14 cellular contexts compared by ENCODE assay signal in genomic region chr20:42260216-42260615, GRCh38.
A peak's percentile ranks its signal among the peaks of the same experiment; 100 is the strongest.
DNase-seq lines count a peak whose midpoint lies in the region; ATAC-seq and TF ChIP-seq lines count a peak whose summit lies in the region.
"Had no signal": no experiment of that assay in that cellular context is flagged by ENCODE, and none has a peak within 500 bp of the region (broad histone marks: within the 10 kb centered on the region; RNA-seq: fewer than 3 reads in every experiment).

No MANE protein-coding gene starts in this region.

- no peak overlapping the region for H3K4me3 ChIP-seq in endodermal cell (ENCODE audit: low read length)

- H3K27me3 ChIP-seq in endodermal cell (ENCODE audit: control insufficient read depth, insufficient read depth, low read length, poor library complexity, severe bottlenecking) = no peaks in the 10 kb centered on the region

- DNase-seq in HT1080 (ENCODE audit: low read depth) (peak; percentile 6), NCI-H82 treated with DMSO at 0.1 percent for 48 hours (lab: John Stamatoyannopoulos, UW; ENCODE audit: unreplicated experiment) (peak; percentile 95), endodermal cell (peak; percentile 28), CD14-positive monocyte (ENCODE audit: low spot score) (no peak), mesothelial cell of epicardium (ENCODE audit: low spot score in 2 of 2, unreplicated experiment in 2 of 2) (no peak)
- DNase-seq in activated naive CD4-positive, alpha-beta T cell (lab: John Stamatoyannopoulos, UW) = no peak
- DNase-seq: C1 segment of cervical spinal cord; CD4-positive, alpha-beta memory T cell; DND-41; GDM1; HCEC 1CT had no signal

- H3K4me3 Mint-ChIP-seq in endodermal cell (no peak overlapping the region), CD14-positive monocyte (no peak overlapping the region), mesothelial cell of epicardium (no peak overlapping the region)
- no peak overlapping the region for H3K4me3 Mint-ChIP-seq in stimulated activated memory B cell treated with anti-CD40 and anti-IgM and Interleukin-4, amounts not matched to agents 10 μg/mL and 1 μg/mL and 100 μg/mL, for 72 hours
- H3K4me3 Mint-ChIP-seq: B cell; CD4-positive, alpha-beta memory T cell; IgD-negative memory B cell had no signal

- no peak overlapping the region for H3K27ac ChIP-seq in endodermal cell (ENCODE audit: low read depth, low read length)

- ATAC-seq in stimulated activated memory B cell treated with anti-CD40 and anti-IgM and Interleukin-4, amounts not matched to agents 10 μg/mL and 1 μg/mL and 100 μg/mL, for 72 hours = peak; percentile 6

- WGBS in endodermal cell (ENCODE audit: insufficient coverage in 1 of 2, insufficient read length in 1 of 2), 2 experiments = 75 to 82% methylated on average over 3 of the region's 3 CpGs

- no peaks in the 10 kb centered on the region for H3K36me3 ChIP-seq in endodermal cell (ENCODE audit: control insufficient read depth, insufficient read depth, low read length)

- H3K4me1 Mint-ChIP-seq in endodermal cell (peaks cover 11% of the 10 kb centered on the region), CD14-positive monocyte (no peaks in the 10 kb centered on the region), mesothelial cell of epicardium (no peaks in the 10 kb centered on the region)
- H3K4me1 Mint-ChIP-seq in stimulated activated memory B cell treated with anti-CD40 and anti-IgM and Interleukin-4, amounts not matched to agents 10 μg/mL and 1 μg/mL and 100 μg/mL, for 72 hours = no peaks in the 10 kb centered on the region
- H3K4me1 Mint-ChIP-seq: B cell; CD4-positive, alpha-beta memory T cell; IgD-negative memory B cell had no signal

- TF ChIP-seq CTCF in endodermal cell (conservative IDR thresholded peaks at IDR 0.05) = no peak
- no peak for TF ChIP-seq CTCF in CD14-positive monocyte (IDR thresholded peaks at IDR 0.05)
- TF ChIP-seq CTCF in mesothelial cell of epicardium (IDR thresholded peaks at IDR 0.05; ENCODE audit: unreplicated experiment) = no peak

- H3K9me3 Mint-ChIP-seq in endodermal cell (no peaks in the 10 kb centered on the region), CD14-positive monocyte (peaks cover 0 to 13% (median 6%) of the 10 kb centered on the region in 7 donors), mesothelial cell of epicardium (no peaks in the 10 kb centered on the region)
- peaks cover 2% of the 10 kb centered on the region for H3K9me3 Mint-ChIP-seq in stimulated activated memory B cell treated with anti-CD40 and anti-IgM and Interleukin-4, amounts not matched to agents 10 μg/mL and 1 μg/mL and 100 μg/mL, for 72 hours

- no peaks in the 10 kb centered on the region for H3K9me3 ChIP-seq in endodermal cell (ENCODE audit: control insufficient read depth, low read length)

- no peaks in the 10 kb centered on the region for H3K27me3 Mint-ChIP-seq in endodermal cell (ENCODE audit: insufficient read depth)
- no peaks in the 10 kb centered on the region for H3K27me3 Mint-ChIP-seq in stimulated activated memory B cell treated with anti-CD40 and anti-IgM and Interleukin-4, amounts not matched to agents 10 μg/mL and 1 μg/mL and 100 μg/mL, for 72 hours
- H3K27me3 Mint-ChIP-seq in CD14-positive monocyte (ENCODE audit: low read depth in 3 of 3) = peaks cover 0 to 3% (median 3%) of the 10 kb centered on the region in 3 donors
- no peaks in the 10 kb centered on the region for H3K27me3 Mint-ChIP-seq in mesothelial cell of epicardium (ENCODE audit: low read depth)
- H3K27me3 Mint-ChIP-seq: B cell; CD4-positive, alpha-beta memory T cell; IgD-negative memory B cell had no signal

- H3K27ac Mint-ChIP-seq in endodermal cell (no peak overlapping the region), CD14-positive monocyte (no peak overlapping the region), mesothelial cell of epicardium (no peak overlapping the region)
- no peak overlapping the region for H3K27ac Mint-ChIP-seq in stimulated activated memory B cell treated with anti-CD40 and anti-IgM and Interleukin-4, amounts not matched to agents 10 μg/mL and 1 μg/mL and 100 μg/mL, for 72 hours
- H3K27ac Mint-ChIP-seq: B cell, IgD-negative memory B cell had no signal

- H3K9ac ChIP-seq in endodermal cell (ENCODE audit: extremely low read depth, low read length, poor library complexity, severe bottlenecking) = no peak overlapping the region

- peaks cover 5% of the 10 kb centered on the region for H3K4me1 ChIP-seq in endodermal cell (ENCODE audit: control insufficient read depth, insufficient read depth, low read length)

- H3K36me3 Mint-ChIP-seq in endodermal cell (ENCODE audit: low read depth) (no peaks in the 10 kb centered on the region), CD14-positive monocyte (no peaks in the 10 kb centered on the region), mesothelial cell of epicardium (no peaks in the 10 kb centered on the region)
- H3K36me3 Mint-ChIP-seq in stimulated activated memory B cell treated with anti-CD40 and anti-IgM and Interleukin-4, amounts not matched to agents 10 μg/mL and 1 μg/mL and 100 μg/mL, for 72 hours = no peaks in the 10 kb centered on the region

- intact Hi-C loops in CD14-positive monocyte (cut with micrococcal nuclease) = no loop called here

Comparison
In these comparisons a context has a peak if more than half of its experiments do, and no peak if none do; other contexts are left out.
1. DNase-seq: peak in HT1080 (single experiment), NCI-H82 treated with DMSO at 0.1 percent for 48 hours (single experiment) and endodermal cell (single experiment); none in CD14-positive monocyte (single experiment), mesothelial cell of epicardium (0 of 2) and activated naive CD4-positive, alpha-beta T cell (0 of 4).